In genomic region chr1:230641900-230642262, GRCh38 we compare ENCODE assay signal across 1 cellular context.
TF ChIP-seq lines count a peak whose summit lies in the region.

No MANE protein-coding gene starts in this region.

TF ChIP-seq in endothelial cell of umbilical vein, 7 proteins besides CTCF, POLR2A, EP300 and RAD21 (continued from another document):
- TF ChIP-seq EZH2 (IDR thresholded peaks at IDR 0.05; ENCODE audit: borderline replicate concordance, low read depth, low read length, severe bottlenecking) (no peak), MAX (IDR thresholded peaks at IDR 0.05; ENCODE audit: insufficient read depth, insufficient read length) (no peak), GATA2 (IDR thresholded peaks at IDR 0.05; ENCODE audit: insufficient read depth, insufficient read length, low read depth, low read length) (no peak)
